1 cellular context compared by ENCODE assay signal in genomic region chr11:75338516-75339218, GRCh38.
TF ChIP-seq lines count a peak whose summit lies in the region.

No MANE protein-coding gene starts in this region.

TF ChIP-seq in K562, 482 proteins besides CTCF, POLR2A, EP300 and RAD21 (continued from another document):
- TF ChIP-seq NR4A1 (CRISPR knock-in tag; IDR thresholded peaks at IDR 0.05) (no peak), NR4A1 (tag; IDR thresholded peaks at IDR 0.05) (no peak), MAFF (IDR thresholded peaks at IDR 0.05; ENCODE audit: low read length) (peak; percentile 12; the same call in 1 of the 2 replicates), CGGBP1 (CRISPR knock-in tag; IDR thresholded peaks at IDR 0.05) (no peak), CEBPG (CRISPR knock-in tag; IDR thresholded peaks at IDR 0.05) (no peak), CEBPG (tag; conservative IDR thresholded peaks at IDR 0.05 in 1 of 2, IDR thresholded peaks at IDR 0.05 in 1 of 2) (no peak), STAG1 (CRISPR knock-in tag; IDR thresholded peaks at IDR 0.05; ENCODE audit: borderline replicate concordance) (no peak), ZNF316 (IDR thresholded peaks at IDR 0.05) (peak; percentile 73)
